In genomic region chr6:111799576-111800467, GRCh38 we compare ENCODE assay signal across 13 cellular contexts.
DNase-seq lines count a peak whose midpoint lies in the region; ATAC-seq lines count a peak whose summit lies in the region.
"Had no signal": no experiment of that assay in that cellular context is flagged by ENCODE, and none has a peak within 500 bp of the region (broad histone marks: within the 10 kb centered on the region; RNA-seq: fewer than 3 reads in every experiment).

No MANE protein-coding gene starts in this region.

- no peak overlapping the region for H3K27ac ChIP-seq in aorta (ENCODE audit: low read depth in 1 of 2, low read length in 2 of 2)

- H3K4me3 Mint-ChIP-seq in stimulated activated naive CD8-positive, alpha-beta T cell treated with anti-CD3 and anti-CD28 coated beads, Interleukin-15, Interleukin-2, amounts not matched to agents 100 ng/mL and 50 ng/mL, for 24 hours: no peak overlapping the region
- no peak overlapping the region for H3K4me3 Mint-ChIP-seq in activated T-helper 1 cell treated with anti-CD3 and anti-CD28 coated beads, Interleukin-12 subunit alpha, Interleukin-12 subunit beta, Interleukin-2, Interleukin-4 antibody, amounts not matched to agents 30 ng/mL and 10 ng/mL and 1 ng/mL, durations not matched to agents 14 hours and 24 hours and 36 hours
- H3K4me3 Mint-ChIP-seq in immature natural killer cell: no peak overlapping the region

- intact Hi-C loops in activated T-helper 1 cell treated with anti-CD3 and anti-CD28 coated beads, Interleukin-12 subunit alpha, Interleukin-12 subunit beta, Interleukin-2, Interleukin-4 antibody, amounts not matched to agents 30 ng/mL and 10 ng/mL and 1 ng/mL, durations not matched to agents 14 hours and 24 hours and 36 hours (cut with micrococcal nuclease): no loop called here
- intact Hi-C loops in aorta (cut with DNase I): no loop called here

- no peaks in the 10 kb centered on the region for H3K36me3 ChIP-seq in aorta (ENCODE audit: control insufficient read depth in 1 of 2, insufficient read depth in 2 of 2, low read length in 1 of 2)

- H3K27me3 ChIP-seq in aorta (ENCODE audit: control insufficient read depth in 1 of 2, insufficient read depth in 2 of 2, low read length in 1 of 2): no peaks in the 10 kb centered on the region

- ATAC-seq in stimulated activated naive CD8-positive, alpha-beta T cell treated with anti-CD3 and anti-CD28 coated beads, Interleukin-15, Interleukin-2, amounts not matched to agents 100 U/mL and 50 U/mL, for 24 hours: no peak
- ATAC-seq in aorta (ENCODE audit: low FRiP score) (peak; percentile 50), GM21528 (IDR thresholded peaks at IDR 0.05; ENCODE audit: low FRiP score, unreplicated experiment) (no peak), HG02759 (IDR thresholded peaks at IDR 0.05; ENCODE audit: unreplicated experiment) (no peak)
- ATAC-seq: right cardiac atrium had no signal

- H3K9me3 Mint-ChIP-seq in stimulated activated naive CD8-positive, alpha-beta T cell treated with anti-CD3 and anti-CD28 coated beads, Interleukin-15, Interleukin-2, amounts not matched to agents 100 ng/mL and 50 ng/mL, for 24 hours: no peaks in the 10 kb centered on the region
- H3K9me3 Mint-ChIP-seq in activated T-helper 1 cell treated with anti-CD3 and anti-CD28 coated beads, Interleukin-12 subunit alpha, Interleukin-12 subunit beta, Interleukin-2, Interleukin-4 antibody, amounts not matched to agents 30 ng/mL and 10 ng/mL and 1 ng/mL, durations not matched to agents 14 hours and 24 hours and 36 hours: no peaks in the 10 kb centered on the region
- no peaks in the 10 kb centered on the region for H3K9me3 Mint-ChIP-seq in immature natural killer cell

- peaks cover 77% of the 10 kb centered on the region for H3K36me3 Mint-ChIP-seq in stimulated activated naive CD8-positive, alpha-beta T cell treated with anti-CD3 and anti-CD28 coated beads, Interleukin-15, Interleukin-2, amounts not matched to agents 100 ng/mL and 50 ng/mL, for 24 hours (ENCODE audit: low read depth)
- peaks cover 50% of the 10 kb centered on the region for H3K36me3 Mint-ChIP-seq in activated T-helper 1 cell treated with anti-CD3 and anti-CD28 coated beads, Interleukin-12 subunit alpha, Interleukin-12 subunit beta, Interleukin-2, Interleukin-4 antibody, amounts not matched to agents 30 ng/mL and 10 ng/mL and 1 ng/mL, durations not matched to agents 14 hours and 24 hours and 36 hours (ENCODE audit: low read depth)
- peaks cover 0 to 16% (median 12%) of the 10 kb centered on the region in 3 donors for H3K36me3 Mint-ChIP-seq in immature natural killer cell

- H3K4me3 ChIP-seq in aorta (ENCODE audit: low read length in 2 of 2): no peak overlapping the region

- peak overlapping the region; percentile 84 for H3K27ac Mint-ChIP-seq in stimulated activated naive CD8-positive, alpha-beta T cell treated with anti-CD3 and anti-CD28 coated beads, Interleukin-15, Interleukin-2, amounts not matched to agents 100 ng/mL and 50 ng/mL, for 24 hours
- H3K27ac Mint-ChIP-seq in activated T-helper 1 cell treated with anti-CD3 and anti-CD28 coated beads, Interleukin-12 subunit alpha, Interleukin-12 subunit beta, Interleukin-2, Interleukin-4 antibody, amounts not matched to agents 30 ng/mL and 10 ng/mL and 1 ng/mL, durations not matched to agents 14 hours and 24 hours and 36 hours: peak overlapping the region; percentile 62
- H3K27ac Mint-ChIP-seq in immature natural killer cell: peak overlapping the region; percentile 35 to 96 (median 65)

- 80 to 84% methylated on average over 17 of the region's 17 CpGs for WGBS in aorta, 2 donors

- no peaks in the 10 kb centered on the region for H3K9me3 ChIP-seq in aorta (ENCODE audit: control insufficient read depth, low read length)

- H3K4me1 Mint-ChIP-seq in stimulated activated naive CD8-positive, alpha-beta T cell treated with anti-CD3 and anti-CD28 coated beads, Interleukin-15, Interleukin-2, amounts not matched to agents 100 ng/mL and 50 ng/mL, for 24 hours (ENCODE audit: low read depth): peaks cover 97% of the 10 kb centered on the region
- peaks cover 76% of the 10 kb centered on the region for H3K4me1 Mint-ChIP-seq in activated T-helper 1 cell treated with anti-CD3 and anti-CD28 coated beads, Interleukin-12 subunit alpha, Interleukin-12 subunit beta, Interleukin-2, Interleukin-4 antibody, amounts not matched to agents 30 ng/mL and 10 ng/mL and 1 ng/mL, durations not matched to agents 14 hours and 24 hours and 36 hours (ENCODE audit: low read depth)
- peaks cover 68 to 89% of the 10 kb centered on the region in 2 donors for H3K4me1 Mint-ChIP-seq in immature natural killer cell

- no peaks in the 10 kb centered on the region for H3K27me3 Mint-ChIP-seq in stimulated activated naive CD8-positive, alpha-beta T cell treated with anti-CD3 and anti-CD28 coated beads, Interleukin-15, Interleukin-2, amounts not matched to agents 100 ng/mL and 50 ng/mL, for 24 hours
- H3K27me3 Mint-ChIP-seq in activated T-helper 1 cell treated with anti-CD3 and anti-CD28 coated beads, Interleukin-12 subunit alpha, Interleukin-12 subunit beta, Interleukin-2, Interleukin-4 antibody, amounts not matched to agents 30 ng/mL and 10 ng/mL and 1 ng/mL, durations not matched to agents 14 hours and 24 hours and 36 hours (ENCODE audit: insufficient read depth): no peaks in the 10 kb centered on the region
- peaks cover 0 to 10% (median 9%) of the 10 kb centered on the region in 3 donors for H3K27me3 Mint-ChIP-seq in immature natural killer cell (ENCODE audit: low read depth in 3 of 3)

- DNase-seq in stimulated activated naive CD8-positive, alpha-beta T cell treated with anti-CD3 and anti-CD28 coated beads, Interleukin-15, Interleukin-2, amounts not matched to agents 100 U/mL and 50 U/mL, for 24 hours: no peak
- no peak for DNase-seq in activated T-helper 1 cell treated with anti-CD3 and anti-CD28 coated beads, Interleukin-12 subunit alpha, Interleukin-12 subunit beta, Interleukin-2, Interleukin-4 antibody, amounts not matched to agents 30 ng/mL and 10 ng/mL and 1 ng/mL, durations not matched to agents 14 hours and 24 hours and 36 hours (ENCODE audit: low spot score)
- DNase-seq in immature natural killer cell (no peak), aorta (no peak), AML-193 (lab: John Stamatoyannopoulos, UW) (no peak)
- DNase-seq: cerebellar nuclear complex, MM.1S, NCI-H526, right cardiac atrium, SW 1271 had no signal

- no peaks in the 10 kb centered on the region for H3K4me1 ChIP-seq in aorta (ENCODE audit: control insufficient read depth in 1 of 2, insufficient read depth in 2 of 2, low read length in 2 of 2)
